Comparison of ENCODE assay signal across 8 cellular contexts in genomic region chr7:2956526-2957368, GRCh38.
A peak's percentile ranks its signal among the peaks of the same experiment; 100 is the strongest.
DNase-seq lines count a peak whose midpoint lies in the region; ATAC-seq and TF ChIP-seq lines count a peak whose summit lies in the region.

No MANE protein-coding gene starts in this region.

- no peak for TF ChIP-seq CTCF in cardiac fibroblast (IDR thresholded peaks at IDR 0.05; ENCODE audit: low read depth, low read length)
- no peak for TF ChIP-seq CTCF in smooth muscle cell (IDR thresholded peaks at IDR 0.05; ENCODE audit: borderline replicate concordance, insufficient read depth, poor library complexity, severe bottlenecking)

- H3F3A ChIP-seq in smooth muscle cell (ENCODE audit: low read depth): no peaks in the 10 kb centered on the region

- peak overlapping the region; percentile 24 for H3K4me2 ChIP-seq in smooth muscle cell

- DNase-seq in GF-D8 (lab: John Stamatoyannopoulos, UW) (peak; percentile 84), T-cell (peak in 1 of 34 experiments; percentile 18), cardiac fibroblast (ENCODE audit: low read depth in 2 of 2) (peak; percentile 33 to 69), smooth muscle cell (lab: John Stamatoyannopoulos, UW; ENCODE audit: unreplicated experiment) (no peak), HEK293T (ENCODE audit: extremely low spot score) (no peak), NCI-H69 (lab: John Stamatoyannopoulos, UW) (no peak)

- no peak overlapping the region for H2AFZ ChIP-seq in smooth muscle cell (ENCODE audit: low read depth)

- no peaks in the 10 kb centered on the region for H3K9me3 Mint-ChIP-seq in T-cell

- peak overlapping the region; percentile 70 to 78 for H3K27ac Mint-ChIP-seq in T-cell

- no peaks in the 10 kb centered on the region for H3K9me3 ChIP-seq in smooth muscle cell (replicated peaks; ENCODE audit: low read depth)

- H3K4me1 ChIP-seq in smooth muscle cell (ENCODE audit: low read depth): no peaks in the 10 kb centered on the region

- no peak overlapping the region for H3K9ac ChIP-seq in smooth muscle cell (ENCODE audit: low read depth)

- 43% methylated on average over 12 of the region's 12 CpGs for WGBS in smooth muscle cell (ENCODE audit: low lambda C conversion rate)

- H3K4me1 Mint-ChIP-seq in T-cell: peaks cover 73 to 75% (median 74%) of the 10 kb centered on the region in 3 donors

- no peaks in the 10 kb centered on the region for H3K36me3 ChIP-seq in smooth muscle cell (ENCODE audit: low read depth)

- CTCF ChIA-PET in T-cell (lab: Charles Lee) (interaction anchor here in 1 of 2 donors (0.6 to 0.9 kb wide), 2 partner anchors 12 to 19 kb away, joined by 3 read pairs; no protein-coding TSS in a partner anchor), HEK293T (lab: Yijun Ruan, JAX) (no interaction called here)

- no peak overlapping the region for H3K4me3 Mint-ChIP-seq in T-cell

- peak in 1 of 4 experiments; percentile 28 for ATAC-seq in T-cell (replicated peaks in 1 of 4)
- ATAC-seq in GM19023 (IDR thresholded peaks at IDR 0.05; ENCODE audit: unreplicated experiment): no peak
- ATAC-seq in GM18909 (IDR thresholded peaks at IDR 0.05; ENCODE audit: poor library complexity, unreplicated experiment): no peak

- no peak overlapping the region for H3K4me3 ChIP-seq in cardiac fibroblast (replicated peaks in 1 of 2; ENCODE audit: low read depth in 2 of 2, low read length in 2 of 2)
- H3K4me3 ChIP-seq in smooth muscle cell: no peak overlapping the region

- no peaks in the 10 kb centered on the region for H3K27me3 ChIP-seq in smooth muscle cell (ENCODE audit: low read depth)

- POLR2A ChIA-PET in T-cell (lab: Charles Lee) (no interaction called here), HEK293T (lab: Yijun Ruan, JAX) (interaction anchor here (0.6 kb wide), 1 partner anchor 20 kb away, joined by 3 read pairs; no protein-coding TSS in a partner anchor)

- H3K79me2 ChIP-seq in smooth muscle cell (ENCODE audit: low read depth): no peaks in the 10 kb centered on the region

- no peaks in the 10 kb centered on the region for H3K27me3 Mint-ChIP-seq in T-cell

- peak overlapping the region; percentile 33 for H3K27ac ChIP-seq in smooth muscle cell (ENCODE audit: low read depth)

- peaks cover 45% of the 10 kb centered on the region for H3K36me3 Mint-ChIP-seq in T-cell

- no peaks in the 10 kb centered on the region for H4K20me1 ChIP-seq in smooth muscle cell (ENCODE audit: low read depth)

TF ChIP-seq in HEK293T, 16 proteins besides CTCF, POLR2A, EP300 and RAD21:
- TF ChIP-seq FOXM1 (IDR thresholded peaks at IDR 0.05; ENCODE audit: borderline replicate concordance): no peak
- no peak for TF ChIP-seq ZNF384 (IDR thresholded peaks at IDR 0.05)
- no peak for TF ChIP-seq TARDBP (IDR thresholded peaks at IDR 0.05)
- no peak for TF ChIP-seq SUZ12 (IDR thresholded peaks at IDR 0.05)
- TF ChIP-seq HDGF (IDR thresholded peaks at IDR 0.05; ENCODE audit: borderline replicate concordance): no peak
- no peak for TF ChIP-seq SP1 (IDR thresholded peaks at IDR 0.05)
- no peak for TF ChIP-seq CTBP1 (IDR thresholded peaks at IDR 0.05; ENCODE audit: borderline replicate concordance)
- TF ChIP-seq ARNT (IDR thresholded peaks at IDR 0.05): no peak
- no peak for TF ChIP-seq FOXK2 (IDR thresholded peaks at IDR 0.05)
- TF ChIP-seq ELF4 (IDR thresholded peaks at IDR 0.05): no peak
- TF ChIP-seq BHLHE40 (IDR thresholded peaks at IDR 0.05; ENCODE audit: borderline replicate concordance): no peak
- no peak for TF ChIP-seq L3MBTL2 (conservative IDR thresholded peaks at IDR 0.05)
- no peak for TF ChIP-seq PKNOX1 (IDR thresholded peaks at IDR 0.05)

Comparison
In these comparisons a context has a peak if more than half of its experiments do, and no peak if none do; other contexts are left out.
1. DNase-seq: peak in GF-D8 (single experiment) and cardiac fibroblast (2 of 2); none in smooth muscle cell (single experiment), HEK293T (single experiment) and NCI-H69 (single experiment).